In genomic region chr14:27056586-27056985, GRCh38 we compare ENCODE assay signal across 27 cellular contexts.
DNase-seq lines count a peak whose midpoint lies in the region; ATAC-seq, FAIRE-seq and TF ChIP-seq lines count a peak whose summit lies in the region.
"Had no signal": no experiment of that assay in that cellular context is flagged by ENCODE, and none has a peak within 500 bp of the region (broad histone marks: within the 10 kb centered on the region; RNA-seq: fewer than 3 reads in every experiment).

No MANE protein-coding gene starts in this region.

- H4K91ac ChIP-seq in H1 (replicated peaks; ENCODE audit: insufficient read length, low read length): no peak overlapping the region

- H3K36me3 ChIP-seq in H1 (ENCODE audit: control insufficient read depth in 2 of 4, insufficient read depth in 4 of 4, low read length in 3 of 4): no peaks in the 10 kb centered on the region
- no peaks in the 10 kb centered on the region for H3K36me3 ChIP-seq in prostate gland
- H3K36me3 ChIP-seq in esophagus squamous epithelium: no peaks in the 10 kb centered on the region
- H3K36me3 ChIP-seq in small intestine (ENCODE audit: control insufficient read depth in 2 of 2, insufficient read depth in 2 of 2, low read length in 2 of 2): no peaks in the 10 kb centered on the region
- H3K36me3 ChIP-seq: BLaER1 treated with 17β-estradiol and CSF1 and Interleukin-3, amounts not matched to agents 10 nM and 100 nM; MG63 had no signal

- H3K56ac ChIP-seq in H1 (replicated peaks; ENCODE audit: insufficient read length, low read depth, low read length): no peak overlapping the region

- no peaks in the 10 kb centered on the region for H3K9me3 ChIP-seq in H1 (ENCODE audit: insufficient read depth in 2 of 2, low read depth in 1 of 2, low read length in 1 of 2)
- no peaks in the 10 kb centered on the region for H3K9me3 ChIP-seq in prostate gland
- H3K9me3 ChIP-seq in esophagus squamous epithelium: no peaks in the 10 kb centered on the region
- H3K9me3 ChIP-seq in small intestine (ENCODE audit: control insufficient read depth, low read depth): no peaks in the 10 kb centered on the region
- H3K9me3 ChIP-seq: A549, MG63 had no signal

- no peak overlapping the region for H2AK5ac ChIP-seq in H1 (ENCODE audit: low read depth, low read length)

- TF ChIP-seq POLR2A in H1 (IDR thresholded peaks at IDR 0.05; ENCODE audit: control extremely low read depth in 1 of 2, low read depth in 2 of 2, low read length in 2 of 2) (no peak), prostate gland (IDR thresholded peaks at IDR 0.05) (no peak), esophagus squamous epithelium (IDR thresholded peaks at IDR 0.05) (no peak)

- H3K4me1 ChIP-seq in H1 (replicated peaks in 1 of 4; ENCODE audit: control insufficient read depth in 3 of 4, insufficient read depth in 4 of 4, low read length in 3 of 4) (no peaks in the 10 kb centered on the region), prostate gland (replicated peaks) (no peaks in the 10 kb centered on the region), esophagus squamous epithelium (no peaks in the 10 kb centered on the region), small intestine (ENCODE audit: control insufficient read depth in 2 of 2, insufficient read depth in 1 of 2, low read depth in 1 of 2, low read length in 1 of 2) (no peaks in the 10 kb centered on the region)
- H3K4me1 ChIP-seq: A549; BLaER1 treated with 17β-estradiol and CSF1 and Interleukin-3, amounts not matched to agents 10 nM and 100 nM had no signal

- H3K4ac ChIP-seq in H1 (replicated peaks; ENCODE audit: insufficient read length, low read depth, low read length): no peak overlapping the region

- no peak for TF ChIP-seq CTCF in H1 (IDR thresholded peaks at IDR 0.05; ENCODE audit: control extremely low read depth in 1 of 3, insufficient read depth in 1 of 3, low read depth in 1 of 3, low read length in 3 of 3)
- no peak for TF ChIP-seq CTCF in prostate gland (IDR thresholded peaks at IDR 0.05)
- TF ChIP-seq CTCF in GM13977 (IDR thresholded peaks at IDR 0.05; ENCODE audit: extremely low read depth, insufficient read depth, missing control alignments): no peak
- no peak for TF ChIP-seq CTCF in esophagus squamous epithelium (IDR thresholded peaks at IDR 0.05)

- intact Hi-C loops in left ventricle myocardium superior (cut with micrococcal nuclease): no loop called here
- intact Hi-C loops in left cardiac atrium (cut with DNase I): no loop called here
- intact Hi-C loops in prostate gland (cut with DNase I): no loop called here
- intact Hi-C loops in esophagus squamous epithelium (cut with DNase I): no loop called here

- no peak overlapping the region for H3K18ac ChIP-seq in H1 (ENCODE audit: extremely low read depth, low read length)

- H2BK20ac ChIP-seq in H1 (ENCODE audit: low read length): no peak overlapping the region

- CTCF ChIA-PET in H1 (lab: Charles Lee; ENCODE audit: partially characterized antibody): no interaction called here

- no peak overlapping the region for H3K14ac ChIP-seq in H1 (ENCODE audit: insufficient read length)

- 100% methylated on average over 1 of the region's 1 CpG; no CpG with 5 or more reads in 1 of the 2 experiments for WGBS in H1 (ENCODE audit: extremely low coverage in 1 of 2, insufficient coverage in 1 of 2, insufficient read length in 1 of 2, insufficient replicate concordance in 2 of 2, low coverage in 1 of 2, low lambda C conversion rate in 2 of 2, missing lambda C conversion rate in 1 of 2), 2 experiments
- 33% methylated on average over 1 of the region's 1 CpG for WGBS in prostate gland
- WGBS in esophagus squamous epithelium, 2 donors: 20 to 50% methylated on average over 1 of the region's 1 CpG
- 69 to 80% (median 72%) methylated on average over 1 of the region's 1 CpG for WGBS in small intestine, 3 donors

- no peaks in the 10 kb centered on the region for H3K23me2 ChIP-seq in H1 (ENCODE audit: low read depth, low read length)

- H3K27ac ChIP-seq in H1 (ENCODE audit: low read depth, low read length) (no peak overlapping the region), prostate gland (no peak overlapping the region), esophagus squamous epithelium (no peak overlapping the region), small intestine (ENCODE audit: low read depth in 1 of 2, low read length in 1 of 2) (no peak overlapping the region)
- H3K27ac ChIP-seq: A549; BLaER1 treated with 17β-estradiol and CSF1 and Interleukin-3, amounts not matched to agents 10 nM and 100 nM; PC-9 had no signal

- H3K23ac ChIP-seq in H1 (ENCODE audit: insufficient read length): no peak overlapping the region

- H3K9ac ChIP-seq in H1 (replicated peaks in 1 of 4; ENCODE audit: extremely low read depth in 1 of 4, low read depth in 3 of 4, low read length in 3 of 4): no peak overlapping the region
- H3K9ac ChIP-seq: BLaER1 treated with 17β-estradiol and CSF1 and Interleukin-3, amounts not matched to agents 10 nM and 100 nM had no signal

- no peak overlapping the region for H3K4me2 ChIP-seq in H1 (ENCODE audit: insufficient read depth in 1 of 2, low read depth in 2 of 2, low read length in 2 of 2)
- H3K4me2 ChIP-seq: A549; BLaER1 treated with 17β-estradiol and CSF1 and Interleukin-3, amounts not matched to agents 10 nM and 100 nM; PC-9 had no signal

- no peak overlapping the region for H4K5ac ChIP-seq in H1 (ENCODE audit: insufficient read length, low read depth, low read length)

- no peaks in the 10 kb centered on the region for H4K20me1 ChIP-seq in H1 (replicated peaks in 1 of 2; ENCODE audit: control insufficient read depth in 1 of 2, insufficient read depth in 2 of 2, low read length in 2 of 2)
- H4K20me1 ChIP-seq: BLaER1 treated with 17β-estradiol and CSF1 and Interleukin-3, amounts not matched to agents 10 nM and 100 nM had no signal

- H2BK5ac ChIP-seq in H1 (ENCODE audit: low read depth, low read length): no peak overlapping the region

- TF ChIP-seq EP300 in H1 (IDR thresholded peaks at IDR 0.05; ENCODE audit: borderline replicate concordance in 1 of 2, low read depth in 2 of 2, low read length in 2 of 2): no peak

- H2BK15ac ChIP-seq in H1 (ENCODE audit: low read length): no peak overlapping the region

- 0 out of 2 replicates have a peak overlapping the region, but pooled peaks have one; percentile 65 for H2AFZ ChIP-seq in H1 (ENCODE audit: low read length)
- H2AFZ ChIP-seq: PC-9 had no signal

- H3K27me3 ChIP-seq in H1 (replicated peaks in 1 of 4; ENCODE audit: control insufficient read depth in 3 of 4, extremely low read depth in 1 of 4, insufficient read depth in 3 of 4, low read length in 3 of 4) (peaks cover 0 to 1% (median 0%) of the 10 kb centered on the region in 4 experiments; a peak in 1 of 7 replicates), prostate gland (replicated peaks; ENCODE audit: insufficient read depth) (no peaks in the 10 kb centered on the region), esophagus squamous epithelium (no peaks in the 10 kb centered on the region), small intestine (ENCODE audit: control insufficient read depth in 2 of 2, insufficient read depth in 2 of 2, low read length in 2 of 2) (no peaks in the 10 kb centered on the region)
- H3K27me3 ChIP-seq: BLaER1 treated with 17β-estradiol and CSF1 and Interleukin-3, amounts not matched to agents 10 nM and 100 nM; MG63 had no signal

- no peak overlapping the region for H2BK120ac ChIP-seq in H1 (replicated peaks; ENCODE audit: low read depth, low read length)

- in situ Hi-C loops in GM13977 (cut with MboI; ENCODE audit: low pct_unique_long_range_greater_than_20kb, low sequenced_read_pairs, unreplicated experiment): no loop called here

- no peak for DNase-seq in left ventricle myocardium superior
- no peak for DNase-seq in left cardiac atrium
- peak; percentile 94 for DNase-seq in NCI-H1694 (lab: John Stamatoyannopoulos, UW)
- DNase-seq in H1 (ENCODE audit: low read depth in 1 of 2, low spot score in 2 of 2): no peak
- peak; percentile 6 for DNase-seq in prostate gland (ENCODE audit: low spot score)
- no peak for DNase-seq in GM13977 (ENCODE audit: low spot score)
- DNase-seq in esophagus squamous epithelium (lab: John Stamatoyannopoulos, UW): no peak
- DNase-seq in small intestine: no peak
- DNase-seq: AML-193; CD4-positive, alpha-beta T cell; DND-41; IMR-90; KG1; MG63; NCI-H1436 treated with DMSO at 0.1 percent for 48 hours; NCI-H2029; NCI-H2227 treated with DMSO at 0.1 percent for 48 hours; NCI-H748 treated with DMSO at 0.1 percent for 48 hours; NK-92 treated with Interleukin-12 subunit alpha and Interleukin-12 subunit beta, amount 100 ng/mL, for 24 hours; PC-9; Right ventricle myocardium superior had no signal

- H3K4me3 ChIP-seq in H1 (ENCODE audit: extremely low read depth in 1 of 4, insufficient read depth in 2 of 4, low read depth in 3 of 4, low read length in 4 of 4) (no peak overlapping the region), prostate gland (no peak overlapping the region), esophagus squamous epithelium (no peak overlapping the region), small intestine (ENCODE audit: low read depth in 1 of 2, low read length in 2 of 2) (no peak overlapping the region)
- H3K4me3 ChIP-seq: A549; BLaER1 treated with 17β-estradiol and CSF1 and Interleukin-3, amounts not matched to agents 10 nM and 100 nM; MG63; PC-9 had no signal

- H4K8ac ChIP-seq in H1 (ENCODE audit: extremely low read depth, insufficient read depth, low read length): no peak overlapping the region

- H3K79me2 ChIP-seq in H1 (ENCODE audit: control insufficient read depth in 1 of 2, insufficient read depth in 2 of 2, low read length in 2 of 2): no peaks in the 10 kb centered on the region

- peak; percentile 33 for ATAC-seq in left ventricle myocardium superior
- no peak for ATAC-seq in left cardiac atrium
- ATAC-seq: A549, HCT116 had no signal

- POLR2A ChIA-PET in H1 (lab: Charles Lee; ENCODE audit: partially characterized antibody): no interaction called here

- no peaks in the 10 kb centered on the region for H3K79me1 ChIP-seq in H1 (ENCODE audit: low read depth, low read length)

- no peak for FAIRE-seq in H1 (lab: Jason Lieb, UNC)
- FAIRE-seq in small intestine (lab: Jason Lieb, UNC): no peak
- FAIRE-seq: A549, D721Med, GM12892, GM19239 had no signal

- no peak for TF ChIP-seq RAD21 in H1 (IDR thresholded peaks at IDR 0.05 in 1 of 2, conservative IDR thresholded peaks at IDR 0.05 in 1 of 2; ENCODE audit: low read depth in 2 of 2, low read length in 2 of 2)

- H2BK12ac ChIP-seq in H1 (ENCODE audit: low read depth, low read length): no peak overlapping the region

TF ChIP-seq in H1, 55 proteins besides CTCF, POLR2A, EP300 and RAD21 (continues in another document):
- TF ChIP-seq BRCA1 (IDR thresholded peaks at IDR 0.05; ENCODE audit: low read depth, low read length) (no peak), TAF1 (IDR thresholded peaks at IDR 0.05; ENCODE audit: low read depth, low read length) (no peak), CBX5 (IDR thresholded peaks at IDR 0.05; ENCODE audit: low read depth, low read length) (no peak), SP1 (IDR thresholded peaks at IDR 0.05; ENCODE audit: low read depth, low read length) (no peak), CBX8 (IDR thresholded peaks at IDR 0.05; ENCODE audit: borderline replicate concordance, low read depth, low read length) (no peak), TAF7 (optimal IDR thresholded peaks at IDR 0.05; ENCODE audit: borderline replicate concordance, low read depth, low read length) (no peak), NRF1 (IDR thresholded peaks at IDR 0.05; ENCODE audit: low read depth, low read length) (no peak), POU5F1 (IDR thresholded peaks at IDR 0.05; ENCODE audit: low read depth, low read length) (no peak)

Comparison
In these comparisons a context has a peak if more than half of its experiments do, and no peak if none do; other contexts are left out.
1. DNase-seq: peak in NCI-H1694 (single experiment) and prostate gland (single experiment); none in left ventricle myocardium superior (single experiment), left cardiac atrium (single experiment), H1 (0 of 2), GM13977 (single experiment), esophagus squamous epithelium (single experiment) and small intestine (single experiment).